ENCODE assay signal across 9 cellular contexts in the genomic region with DNA sequence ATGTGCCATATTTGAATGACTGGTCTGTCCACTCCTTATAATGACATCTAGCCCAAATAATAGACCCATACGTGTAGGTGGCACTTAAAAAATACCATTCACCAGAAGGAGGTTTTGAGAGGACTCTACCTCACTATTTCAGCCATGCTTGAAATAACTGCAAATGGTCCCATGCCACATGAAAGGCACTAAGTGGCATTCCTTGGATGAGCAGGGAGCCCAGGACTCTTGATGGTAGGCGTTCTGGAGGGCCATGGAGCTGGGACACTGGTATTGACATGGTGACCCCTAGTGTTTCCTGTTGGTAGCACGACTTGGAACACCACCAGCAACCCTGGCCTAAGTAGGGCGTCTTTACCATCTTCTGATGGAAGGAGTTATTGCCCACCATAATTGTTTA.
A peak's percentile ranks its signal among the peaks of the same experiment; 100 is the strongest.
DNase-seq lines count a peak whose midpoint lies in the region; ATAC-seq and TF ChIP-seq lines count a peak whose summit lies in the region.
"Had no signal": no experiment of that assay in that cellular context is flagged by ENCODE, and none has a peak within 500 bp of the region (broad histone marks: within the 10 kb centered on the region; RNA-seq: fewer than 3 reads in every experiment).

No MANE protein-coding gene starts in this region.

- H3K27ac Mint-ChIP-seq in natural killer cell, result no peak overlapping the region
- H3K27ac Mint-ChIP-seq: CD4-positive, CD25-positive, alpha-beta regulatory T cell had no signal

- no peaks in the 10 kb centered on the region for H3K4me1 Mint-ChIP-seq in natural killer cell
- H3K4me1 Mint-ChIP-seq: CD4-positive, CD25-positive, alpha-beta regulatory T cell had no signal

- no peaks in the 10 kb centered on the region for H3K9me3 Mint-ChIP-seq in natural killer cell

- H3K4me3 ChIP-seq in LNCaP clone FGC (ENCODE audit: low read depth, low read length) (no peak overlapping the region), fibroblast of mammary gland (ENCODE audit: control insufficient read depth, low read depth, low read length) (no peak overlapping the region)

- intact Hi-C loops in natural killer cell (cut with micrococcal nuclease), result loop anchor here (1.0 to 5.0 kb wide), 3 partner anchors 364 to 794 kb away; no protein-coding TSS in a partner anchor

- peak; percentile 81 for ATAC-seq in GM21723 (IDR thresholded peaks at IDR 0.05; ENCODE audit: unreplicated experiment)
- ATAC-seq in natural killer cell, result peak; percentile 67 to 90 (median 77)
- no peak for ATAC-seq in GM18861 (IDR thresholded peaks at IDR 0.05; ENCODE audit: unreplicated experiment)

- no peak overlapping the region for H3K4me3 Mint-ChIP-seq in natural killer cell
- H3K4me3 Mint-ChIP-seq: CD4-positive, CD25-positive, alpha-beta regulatory T cell had no signal

- peaks cover 3 to 7% of the 10 kb centered on the region in 2 donors for H3K27me3 Mint-ChIP-seq in natural killer cell (ENCODE audit: low read depth in 2 of 2)
- H3K27me3 Mint-ChIP-seq: CD4-positive, CD25-positive, alpha-beta regulatory T cell had no signal

- no peaks in the 10 kb centered on the region for H3K36me3 Mint-ChIP-seq in natural killer cell
- H3K36me3 Mint-ChIP-seq: CD4-positive, CD25-positive, alpha-beta regulatory T cell had no signal

- peak; percentile 71 for TF ChIP-seq CTCF in LNCaP clone FGC (IDR thresholded peaks at IDR 0.05; ENCODE audit: control insufficient read depth, extremely low read depth, insufficient read depth)
- TF ChIP-seq CTCF in fibroblast of mammary gland (conservative IDR thresholded peaks at IDR 0.05; ENCODE audit: control insufficient read depth, insufficient read depth, low read depth, low read length), result peak; percentile 67
- TF ChIP-seq CTCF in natural killer cell (IDR thresholded peaks at IDR 0.05), result peak; percentile 77

- DNase-seq in NCI-H187 (lab: John Stamatoyannopoulos, UW) (peak; percentile 59 to 60), NCI-H187 treated with DMSO at 0.1 percent for 48 hours (lab: John Stamatoyannopoulos, UW) (no peak), LNCaP clone FGC (ENCODE audit: low read depth) (peak; percentile 40), SW480 (ENCODE audit: low spot score) (peak; percentile 89), fibroblast of mammary gland (ENCODE audit: low read depth) (peak; percentile 79), natural killer cell (peak; percentile 35)
